ENCODE assay signal across 1 cellular context in genomic region chr6:27332692-27333641, GRCh38.
TF ChIP-seq lines count a peak whose summit lies in the region.

No MANE protein-coding gene starts in this region.

TF ChIP-seq in HEK293, 187 proteins besides CTCF, POLR2A, EP300 and RAD21 (continued from another document and continues in another):
- TF ChIP-seq ZNF621 (tag by site-specific recombination; IDR thresholded peaks at IDR 0.05): no peak
- peak; percentile 95 for TF ChIP-seq ZNF660 (tag by site-specific recombination; IDR thresholded peaks at IDR 0.05)
- TF ChIP-seq ZNF704 (tag by site-specific recombination; IDR thresholded peaks at IDR 0.05): no peak
- 0 out of 2 replicates have a peak, but pooled peaks have one; percentile 14 for TF ChIP-seq ZNF596 (tag by site-specific recombination; IDR thresholded peaks at IDR 0.05)
- TF ChIP-seq KLF8 (tag by site-specific recombination; IDR thresholded peaks at IDR 0.05): peak; percentile 38; the same call in 1 of the 2 replicates
- peak; percentile 43; the same call in 1 of the 2 replicates for TF ChIP-seq INSM2 (tag by site-specific recombination; IDR thresholded peaks at IDR 0.05)
- 0 out of 2 replicates have a peak, but pooled peaks have one; percentile 11 for TF ChIP-seq ZNF121 (tag by site-specific recombination; IDR thresholded peaks at IDR 0.05)
- no peak for TF ChIP-seq ZNF274 (IDR thresholded peaks at IDR 0.05; ENCODE audit: low read length)
- TF ChIP-seq ZNF274 (tag by site-specific recombination; IDR thresholded peaks at IDR 0.05; ENCODE audit: borderline replicate concordance): no peak
- peak; percentile 74 for TF ChIP-seq ZNF549 (tag by site-specific recombination; IDR thresholded peaks at IDR 0.05)
- TF ChIP-seq, protein P1, sequence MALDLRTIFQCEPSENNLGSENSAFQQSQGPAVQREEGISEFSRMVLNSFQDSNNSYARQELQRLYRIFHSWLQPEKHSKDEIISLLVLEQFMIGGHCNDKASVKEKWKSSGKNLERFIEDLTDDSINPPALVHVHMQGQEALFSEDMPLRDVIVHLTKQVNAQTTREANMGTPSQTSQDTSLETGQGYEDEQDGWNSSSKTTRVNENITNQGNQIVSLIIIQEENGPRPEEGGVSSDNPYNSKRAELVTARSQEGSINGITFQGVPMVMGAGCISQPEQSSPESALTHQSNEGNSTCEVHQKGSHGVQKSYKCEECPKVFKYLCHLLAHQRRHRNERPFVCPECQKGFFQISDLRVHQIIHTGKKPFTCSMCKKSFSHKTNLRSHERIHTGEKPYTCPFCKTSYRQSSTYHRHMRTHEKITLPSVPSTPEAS (tag by site-specific recombination; IDR thresholded peaks at IDR 0.05): 0 out of 2 replicates have a peak, but pooled peaks have one; percentile 12
- TF ChIP-seq ZXDB (tag by site-specific recombination; IDR thresholded peaks at IDR 0.05): peak; percentile 56
- peak; percentile 58; the same call in 1 of the 2 replicates for TF ChIP-seq ZSCAN5A (tag by site-specific recombination; IDR thresholded peaks at IDR 0.05)
- peak; percentile 92 for TF ChIP-seq IKZF3 (tag by site-specific recombination; IDR thresholded peaks at IDR 0.05)
- peak; percentile 35 for TF ChIP-seq ZNF510 (tag by site-specific recombination; IDR thresholded peaks at IDR 0.05; ENCODE audit: insufficient replicate concordance)
- TF ChIP-seq ZNF280D (tag by site-specific recombination; IDR thresholded peaks at IDR 0.05): peak; percentile 78; the same call in 1 of the 2 replicates
- peak; percentile 93 for TF ChIP-seq ZBTB48 (tag by site-specific recombination; IDR thresholded peaks at IDR 0.05)
- no peak for TF ChIP-seq ZNF521 (tag by site-specific recombination; IDR thresholded peaks at IDR 0.05)
- TF ChIP-seq ZNF76 (tag by site-specific recombination; IDR thresholded peaks at IDR 0.05; ENCODE audit: borderline replicate concordance, low read depth): peak; percentile 42; the same call in 1 of the 2 replicates
- TF ChIP-seq ZNF639 (tag by site-specific recombination; IDR thresholded peaks at IDR 0.05): peak; percentile 73
- TF ChIP-seq SP3 (tag by site-specific recombination; IDR thresholded peaks at IDR 0.05): peak; percentile 42; the same call in 1 of the 2 replicates
- peak; percentile 89 for TF ChIP-seq ZNF692 (tag by site-specific recombination; IDR thresholded peaks at IDR 0.05)
- TF ChIP-seq, protein P2, sequence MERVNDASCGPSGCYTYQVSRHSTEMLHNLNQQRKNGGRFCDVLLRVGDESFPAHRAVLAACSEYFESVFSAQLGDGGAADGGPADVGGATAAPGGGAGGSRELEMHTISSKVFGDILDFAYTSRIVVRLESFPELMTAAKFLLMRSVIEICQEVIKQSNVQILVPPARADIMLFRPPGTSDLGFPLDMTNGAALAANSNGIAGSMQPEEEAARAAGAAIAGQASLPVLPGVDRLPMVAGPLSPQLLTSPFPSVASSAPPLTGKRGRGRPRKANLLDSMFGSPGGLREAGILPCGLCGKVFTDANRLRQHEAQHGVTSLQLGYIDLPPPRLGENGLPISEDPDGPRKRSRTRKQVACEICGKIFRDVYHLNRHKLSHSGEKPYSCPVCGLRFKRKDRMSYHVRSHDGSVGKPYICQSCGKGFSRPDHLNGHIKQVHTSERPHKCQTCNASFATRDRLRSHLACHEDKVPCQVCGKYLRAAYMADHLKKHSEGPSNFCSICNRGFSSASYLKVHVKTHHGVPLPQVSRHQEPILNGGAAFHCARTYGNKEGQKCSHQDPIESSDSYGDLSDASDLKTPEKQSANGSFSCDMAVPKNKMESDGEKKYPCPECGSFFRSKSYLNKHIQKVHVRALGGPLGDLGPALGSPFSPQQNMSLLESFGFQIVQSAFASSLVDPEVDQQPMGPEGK (tag by site-specific recombination; IDR thresholded peaks at IDR 0.05): 0 out of 2 replicates have a peak, but pooled peaks have one; percentile 26
- TF ChIP-seq HOXD13 (CRISPR knock-in tag; IDR thresholded peaks at IDR 0.05; ENCODE audit: borderline replicate concordance): peak; percentile 60; the same call in 1 of the 2 replicates
- 0 out of 2 replicates have a peak, but pooled peaks have one; percentile 48 for TF ChIP-seq ZNF610 (tag by site-specific recombination; IDR thresholded peaks at IDR 0.05; ENCODE audit: borderline replicate concordance)
- peak; percentile 76 for TF ChIP-seq KLF10 (tag by site-specific recombination; IDR thresholded peaks at IDR 0.05)
- peak; percentile 92; the same call in 1 of the 2 replicates for TF ChIP-seq TRIM28 (IDR thresholded peaks at IDR 0.05; ENCODE audit: borderline replicate concordance, low read length)
- TF ChIP-seq, protein P3, sequence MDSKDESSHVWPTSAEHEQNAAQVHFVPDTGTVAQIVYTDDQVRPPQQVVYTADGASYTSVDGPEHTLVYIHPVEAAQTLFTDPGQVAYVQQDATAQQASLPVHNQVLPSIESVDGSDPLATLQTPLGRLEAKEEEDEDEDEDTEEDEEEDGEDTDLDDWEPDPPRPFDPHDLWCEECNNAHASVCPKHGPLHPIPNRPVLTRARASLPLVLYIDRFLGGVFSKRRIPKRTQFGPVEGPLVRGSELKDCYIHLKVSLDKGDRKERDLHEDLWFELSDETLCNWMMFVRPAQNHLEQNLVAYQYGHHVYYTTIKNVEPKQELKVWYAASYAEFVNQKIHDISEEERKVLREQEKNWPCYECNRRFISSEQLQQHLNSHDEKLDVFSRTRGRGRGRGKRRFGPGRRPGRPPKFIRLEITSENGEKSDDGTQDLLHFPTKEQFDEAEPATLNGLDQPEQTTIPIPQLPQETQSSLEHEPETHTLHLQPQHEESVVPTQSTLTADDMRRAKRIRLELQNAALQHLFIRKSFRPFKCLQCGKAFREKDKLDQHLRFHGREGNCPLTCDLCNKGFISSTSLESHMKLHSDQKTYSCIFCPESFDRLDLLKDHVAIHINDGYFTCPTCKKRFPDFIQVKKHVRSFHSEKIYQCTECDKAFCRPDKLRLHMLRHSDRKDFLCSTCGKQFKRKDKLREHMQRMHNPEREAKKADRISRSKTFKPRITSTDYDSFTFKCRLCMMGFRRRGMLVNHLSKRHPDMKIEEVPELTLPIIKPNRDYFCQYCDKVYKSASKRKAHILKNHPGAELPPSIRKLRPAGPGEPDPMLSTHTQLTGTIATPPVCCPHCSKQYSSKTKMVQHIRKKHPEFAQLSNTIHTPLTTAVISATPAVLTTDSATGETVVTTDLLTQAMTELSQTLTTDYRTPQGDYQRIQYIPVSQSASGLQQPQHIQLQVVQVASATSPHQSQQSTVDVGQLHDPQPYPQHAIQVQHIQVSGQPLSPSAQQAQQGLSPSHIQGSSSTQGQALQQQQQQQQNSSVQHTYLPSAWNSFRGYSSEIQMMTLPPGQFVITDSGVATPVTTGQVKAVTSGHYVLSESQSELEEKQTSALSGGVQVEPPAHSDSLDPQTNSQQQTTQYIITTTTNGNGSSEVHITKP (tag by site-specific recombination; IDR thresholded peaks at IDR 0.05): peak; percentile 62
- peak; percentile 59; the same call in 1 of the 2 replicates for TF ChIP-seq ZNF558 (tag by site-specific recombination; IDR thresholded peaks at IDR 0.05)
- TF ChIP-seq REPIN1 (tag by site-specific recombination; IDR thresholded peaks at IDR 0.05; ENCODE audit: low read depth): peak; percentile 51; the same call in 1 of the 2 replicates
- peak; percentile 77 for TF ChIP-seq ZFP37 (tag by site-specific recombination; IDR thresholded peaks at IDR 0.05)
- TF ChIP-seq, protein P4, sequence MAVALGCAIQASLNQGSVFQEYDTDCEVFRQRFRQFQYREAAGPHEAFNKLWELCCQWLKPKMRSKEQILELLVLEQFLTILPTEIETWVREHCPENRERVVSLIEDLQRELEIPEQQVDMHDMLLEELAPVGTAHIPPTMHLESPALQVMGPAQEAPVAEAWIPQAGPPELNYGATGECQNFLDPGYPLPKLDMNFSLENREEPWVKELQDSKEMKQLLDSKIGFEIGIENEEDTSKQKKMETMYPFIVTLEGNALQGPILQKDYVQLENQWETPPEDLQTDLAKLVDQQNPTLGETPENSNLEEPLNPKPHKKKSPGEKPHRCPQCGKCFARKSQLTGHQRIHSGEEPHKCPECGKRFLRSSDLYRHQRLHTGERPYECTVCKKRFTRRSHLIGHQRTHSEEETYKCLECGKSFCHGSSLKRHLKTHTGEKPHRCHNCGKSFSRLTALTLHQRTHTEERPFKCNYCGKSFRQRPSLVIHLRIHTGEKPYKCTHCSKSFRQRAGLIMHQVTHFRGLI (tag by site-specific recombination; IDR thresholded peaks at IDR 0.05): 0 out of 2 replicates have a peak, but pooled peaks have one; percentile 23
- TF ChIP-seq ZNF341 (tag by site-specific recombination; IDR thresholded peaks at IDR 0.05; ENCODE audit: low read depth): no peak
- peak; percentile 20; the same call in 1 of the 2 replicates for TF ChIP-seq BCL6B (tag by site-specific recombination; IDR thresholded peaks at IDR 0.05)
- peak; percentile 99 for TF ChIP-seq SCRT2 (tag by site-specific recombination; IDR thresholded peaks at IDR 0.05)
- no peak for TF ChIP-seq ZNF16 (tag by site-specific recombination; IDR thresholded peaks at IDR 0.05; ENCODE audit: low read depth)
